16 cellular contexts compared by ENCODE assay signal in the genomic region with DNA sequence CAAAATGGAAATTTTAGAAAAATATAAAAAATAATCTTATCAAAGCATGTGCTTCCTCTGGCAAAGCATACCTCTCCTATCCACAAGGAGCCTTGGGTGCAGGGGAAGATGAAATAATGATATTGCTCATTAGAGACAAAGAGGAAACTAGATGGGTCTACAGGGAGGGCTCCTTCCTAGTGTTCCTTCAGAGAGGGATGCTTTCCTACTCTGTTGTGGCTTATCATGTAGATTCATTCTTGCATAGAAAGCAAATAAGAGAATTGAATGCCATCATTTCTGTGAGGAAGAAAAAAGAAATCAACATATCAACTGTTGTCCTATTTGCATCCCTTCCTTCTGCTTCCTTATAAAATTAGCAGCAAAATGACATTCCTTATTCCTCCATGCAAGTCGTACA.
DNase-seq lines count a peak whose midpoint lies in the region; ATAC-seq and TF ChIP-seq lines count a peak whose summit lies in the region.
"Had no signal": no experiment of that assay in that cellular context is flagged by ENCODE, and none has a peak within 500 bp of the region (broad histone marks: within the 10 kb centered on the region; RNA-seq: fewer than 3 reads in every experiment).

No MANE protein-coding gene starts in this region.

- no peak overlapping the region for H2BK5ac ChIP-seq in H9 (ENCODE audit: insufficient read length, low read length)

- no peak overlapping the region for H3K56ac ChIP-seq in H9 (ENCODE audit: insufficient read length, low read depth, low read length)

- H3K27ac ChIP-seq in H9 (ENCODE audit: insufficient read length, low read depth, low read length): no peak overlapping the region
- H3K27ac ChIP-seq in KMS-11: peak overlapping the region; percentile 70
- H3K27ac ChIP-seq in caudate nucleus (ENCODE audit: low read depth, low read length): peak overlapping the region; percentile 9
- no peak overlapping the region for H3K27ac ChIP-seq in iPS-20b (ENCODE audit: low read length)
- H3K27ac ChIP-seq: GM23248 had no signal

- H3K9me3 ChIP-seq in H9 (ENCODE audit: control insufficient read depth, low read depth, low read length) (no peaks in the 10 kb centered on the region), iPS-20b (ENCODE audit: insufficient read depth, low read depth, low read length) (no peaks in the 10 kb centered on the region)

- no peak overlapping the region for H3K4me3 ChIP-seq in KMS-11 (IDR thresholded peaks at IDR 0.05; ENCODE audit: insufficient read depth, low read depth, low read length)
- H3K4me3 ChIP-seq in iPS-20b (ENCODE audit: low read length): peak overlapping the region; percentile 1; the same call in 1 of the 2 replicates
- H3K4me3 ChIP-seq: GM23248 had no signal

- DNase-seq in H9 (no peak), caudate nucleus (lab: John Stamatoyannopoulos, UW) (no peak), NCI-H2107 treated with DMSO at 0.1 percent for 48 hours (lab: John Stamatoyannopoulos, UW; ENCODE audit: unreplicated experiment) (no peak), OCI-M1 (lab: John Stamatoyannopoulos, UW) (no peak), HEK293T (ENCODE audit: extremely low spot score) (no peak)
- DNase-seq: C1 segment of cervical spinal cord; Calu3; CD4-positive, alpha-beta memory T cell; COR-L47; DMS53; DND-41; GM23248; HCEC 1CT had no signal

- H2AFZ ChIP-seq in H9 (ENCODE audit: low read length) (no peak overlapping the region), KMS-11 (ENCODE audit: low read depth) (peak overlapping the region; percentile 54; the same call in 1 of the 2 replicates)
- H2AFZ ChIP-seq: GM23248 had no signal

- TF ChIP-seq POLR2A in GM18505 (IDR thresholded peaks at IDR 0.05; ENCODE audit: borderline replicate concordance, extremely low read depth, insufficient read depth, insufficient read length): no peak

- H3K9me3 Mint-ChIP-seq in H9: no peaks in the 10 kb centered on the region

- H3K23ac ChIP-seq in H9 (ENCODE audit: insufficient read length, low read depth, low read length): no peak overlapping the region

- no peaks in the 10 kb centered on the region for H3K79me1 ChIP-seq in H9 (ENCODE audit: insufficient read depth, low read depth, low read length, poor library complexity, severe bottlenecking)

- no peak overlapping the region for H3K9ac ChIP-seq in H9 (ENCODE audit: extremely low read depth, insufficient read length, low read length)
- peak overlapping the region; percentile 8; the same call in 1 of the 2 replicates for H3K9ac ChIP-seq in KMS-11
- H3K9ac ChIP-seq in iPS-20b (ENCODE audit: low read depth, low read length): no peak overlapping the region
- H3K9ac ChIP-seq: GM23248 had no signal

- H4K91ac ChIP-seq in H9 (ENCODE audit: insufficient read length, low read depth, low read length): no peak overlapping the region

- no peaks in the 10 kb centered on the region for H3K23me2 ChIP-seq in H9 (ENCODE audit: insufficient read length, low read depth, low read length, poor library complexity, severe bottlenecking)

- H3K27ac Mint-ChIP-seq in H9: no peak overlapping the region; a peak in 1 of 7 replicates
- H3K27ac Mint-ChIP-seq: CD4-positive, alpha-beta memory T cell had no signal

- H3K4me1 ChIP-seq in H9 (ENCODE audit: insufficient read depth, low read length) (peaks cover 10% of the 10 kb centered on the region), KMS-11 (ENCODE audit: low read depth, poor library complexity, severe bottlenecking) (peaks cover 88% of the 10 kb centered on the region), iPS-20b (ENCODE audit: insufficient read depth, low read length) (peaks cover 18% of the 10 kb centered on the region; the same call in 1 of the 2 replicates)

- H3K79me2 ChIP-seq in H9 (ENCODE audit: insufficient read depth, low read length): no peaks in the 10 kb centered on the region
- no peaks in the 10 kb centered on the region for H3K79me2 ChIP-seq in KMS-11 (ENCODE audit: insufficient read depth, low read depth)

- CTCF ChIA-PET in HEK293T (lab: Yijun Ruan, JAX): no interaction called here

- WGBS in H9 (ENCODE audit: extremely low coverage, insufficient read length, low lambda C conversion rate): no CpG with 5 or more reads among the region's 1 CpG

- no peak overlapping the region for H2AK5ac ChIP-seq in H9 (ENCODE audit: insufficient read length, low read length)

- H3K4me1 Mint-ChIP-seq in H9: peaks cover 41 to 43% of the 10 kb centered on the region in 2 experiments
- H3K4me1 Mint-ChIP-seq: CD4-positive, alpha-beta memory T cell had no signal

- no peak overlapping the region for H3T11ph ChIP-seq in H9 (ENCODE audit: low read length)

- no peaks in the 10 kb centered on the region for H4K20me1 ChIP-seq in H9 (ENCODE audit: control insufficient read depth, insufficient read depth, insufficient read length)
- no peaks in the 10 kb centered on the region for H4K20me1 ChIP-seq in KMS-11 (ENCODE audit: insufficient read depth)

- H3K4me2 ChIP-seq in H9 (ENCODE audit: insufficient read depth, insufficient read length, low read length): peak overlapping the region; percentile 13
- peak overlapping the region; percentile 53 for H3K4me2 ChIP-seq in KMS-11

- no peak overlapping the region for H3K14ac ChIP-seq in H9 (ENCODE audit: insufficient read depth, low read length)

- no peak overlapping the region for H4K8ac ChIP-seq in H9 (replicated peaks; ENCODE audit: insufficient read length, low read depth, low read length)

- ATAC-seq in GM18505 (IDR thresholded peaks at IDR 0.05; ENCODE audit: unreplicated experiment): no peak

- no peak overlapping the region for H2BK15ac ChIP-seq in H9 (ENCODE audit: low read depth, low read length)

- no peak overlapping the region for H2BK120ac ChIP-seq in H9 (ENCODE audit: low read depth, low read length, poor library complexity, severe bottlenecking)

- no peak overlapping the region for H3K18ac ChIP-seq in H9 (ENCODE audit: insufficient read length, low read depth, low read length)

- no peak overlapping the region for H4K5ac ChIP-seq in H9 (ENCODE audit: insufficient read length, low read depth, low read length)

- H3K36me3 ChIP-seq in KMS-11 (ENCODE audit: insufficient read depth) (no peaks in the 10 kb centered on the region), iPS-20b (ENCODE audit: insufficient read depth, low read depth, low read length) (no peaks in the 10 kb centered on the region)

- H2BK20ac ChIP-seq in H9 (ENCODE audit: low read depth, low read length, poor library complexity, severe bottlenecking): no peak overlapping the region

- H3K4me3 Mint-ChIP-seq in H9: no peak overlapping the region
- H3K4me3 Mint-ChIP-seq: CD4-positive, alpha-beta memory T cell had no signal

- POLR2A ChIA-PET in HEK293T (lab: Yijun Ruan, JAX): no interaction called here

- H3K27me3 ChIP-seq in H9 (ENCODE audit: insufficient read depth, low read length) (no peaks in the 10 kb centered on the region), KMS-11 (ENCODE audit: insufficient read depth, low read depth) (no peaks in the 10 kb centered on the region), iPS-20b (ENCODE audit: insufficient read depth, low read length) (no peaks in the 10 kb centered on the region)

- H3K27me3 Mint-ChIP-seq in H9 (ENCODE audit: low read depth): no peaks in the 10 kb centered on the region; the same call in none of the 2 replicates

- no peaks in the 10 kb centered on the region for H3K36me3 Mint-ChIP-seq in H9 (ENCODE audit: insufficient read depth in 1 of 3, low read depth in 3 of 3)
- H3K36me3 Mint-ChIP-seq: CD4-positive, alpha-beta memory T cell had no signal

- no peak for TF ChIP-seq CTCF in H9 (conservative IDR thresholded peaks at IDR 0.05)
- no peak for TF ChIP-seq CTCF in KMS-11 (conservative IDR thresholded peaks at IDR 0.05; ENCODE audit: low read depth, low read length)

- no peak overlapping the region for H3K4ac ChIP-seq in H9 (ENCODE audit: low read depth, low read length)

- no peak overlapping the region for H2BK12ac ChIP-seq in H9 (ENCODE audit: insufficient read length, low read depth, low read length)

TF ChIP-seq in HEK293T, 16 proteins besides CTCF, POLR2A, EP300 and RAD21:
- no peak for TF ChIP-seq FOXA1 (IDR thresholded peaks at IDR 0.05)
- no peak for TF ChIP-seq PKNOX1 (IDR thresholded peaks at IDR 0.05)
- TF ChIP-seq FOXK2 (IDR thresholded peaks at IDR 0.05): no peak
- TF ChIP-seq NFRKB (IDR thresholded peaks at IDR 0.05): no peak
- no peak for TF ChIP-seq HDGF (IDR thresholded peaks at IDR 0.05; ENCODE audit: borderline replicate concordance)
- no peak for TF ChIP-seq BHLHE40 (IDR thresholded peaks at IDR 0.05; ENCODE audit: borderline replicate concordance)
- TF ChIP-seq TARDBP (IDR thresholded peaks at IDR 0.05): no peak
- no peak for TF ChIP-seq CTBP1 (IDR thresholded peaks at IDR 0.05; ENCODE audit: borderline replicate concordance)
- TF ChIP-seq ZNF384 (IDR thresholded peaks at IDR 0.05): no peak
- no peak for TF ChIP-seq LEF1 (IDR thresholded peaks at IDR 0.05; ENCODE audit: borderline replicate concordance)
- no peak for TF ChIP-seq SP1 (IDR thresholded peaks at IDR 0.05)
- no peak for TF ChIP-seq SUZ12 (IDR thresholded peaks at IDR 0.05)
- no peak for TF ChIP-seq ELF4 (IDR thresholded peaks at IDR 0.05)
- TF ChIP-seq L3MBTL2 (conservative IDR thresholded peaks at IDR 0.05): no peak

Comparison
In these comparisons a context has a peak if more than half of its experiments do, and no peak if none do; other contexts are left out.
1. H3K27ac ChIP-seq: peak in KMS-11 (single experiment) and caudate nucleus (single experiment); none in H9 (single experiment) and iPS-20b (single experiment).